ENCODE assay signal across 14 cellular contexts in the genomic region with DNA sequence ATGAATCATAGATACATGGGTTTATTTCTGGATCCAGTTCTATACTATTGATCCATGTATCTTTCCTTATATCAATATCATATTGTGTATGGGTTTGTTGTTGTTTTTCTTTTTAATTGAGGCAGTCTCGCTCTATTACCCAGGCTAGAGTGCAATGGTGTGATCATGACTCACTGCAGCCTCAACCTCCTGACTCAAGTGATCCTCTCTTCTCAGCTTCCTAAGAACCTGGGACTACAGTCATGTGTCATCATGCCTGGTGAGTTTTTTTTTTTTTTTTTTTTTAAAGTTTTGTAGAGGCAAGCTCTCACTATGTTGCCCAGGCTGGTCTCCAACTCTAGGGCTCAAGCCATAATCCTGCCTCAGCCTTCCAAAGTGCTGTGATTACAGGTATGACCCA.
"Had no signal": no experiment of that assay in that cellular context is flagged by ENCODE, and none has a peak within 500 bp of the region (broad histone marks: within the 10 kb centered on the region; RNA-seq: fewer than 3 reads in every experiment).

No MANE protein-coding gene starts in this region.

- H3K27ac ChIP-seq: body of pancreas, hepatocyte, prostate gland, right lobe of liver, transverse colon, vagina had no signal

- H3K4me1 ChIP-seq: body of pancreas, prostate gland, right lobe of liver, transverse colon, vagina had no signal

- ATAC-seq: activated CD8-positive, alpha-beta T cell treated with anti-CD3 and anti-CD28 coated beads for 36 hours; body of pancreas; right lobe of liver; stimulated activated naive CD8-positive, alpha-beta T cell treated with anti-CD3 and anti-CD28 coated beads, Interleukin-15, Interleukin-2, amounts not matched to agents 100 U/mL and 50 U/mL, for 24 hours had no signal

- H3K27me3 ChIP-seq: body of pancreas, hepatocyte, right lobe of liver, transverse colon, vagina had no signal

- DNase-seq: activated CD4-positive, alpha-beta T cell treated with anti-CD3 and anti-CD28 coated beads for 4 hours; activated CD8-positive, alpha-beta T cell treated with anti-CD3 and anti-CD28 coated beads for 36 hours; activated gamma-delta T cell treated with Interleukin-2 at 50 U/mL for 16 hours; amygdala; body of pancreas; effector memory CD4-positive, alpha-beta T cell; kidney; midbrain; right lobe of liver; stimulated activated naive CD8-positive, alpha-beta T cell treated with anti-CD3 and anti-CD28 coated beads, Interleukin-15, Interleukin-2, amounts not matched to agents 100 U/mL and 50 U/mL, for 24 hours; transverse colon had no signal
